17 cellular contexts compared by ENCODE assay signal in the genomic region with DNA sequence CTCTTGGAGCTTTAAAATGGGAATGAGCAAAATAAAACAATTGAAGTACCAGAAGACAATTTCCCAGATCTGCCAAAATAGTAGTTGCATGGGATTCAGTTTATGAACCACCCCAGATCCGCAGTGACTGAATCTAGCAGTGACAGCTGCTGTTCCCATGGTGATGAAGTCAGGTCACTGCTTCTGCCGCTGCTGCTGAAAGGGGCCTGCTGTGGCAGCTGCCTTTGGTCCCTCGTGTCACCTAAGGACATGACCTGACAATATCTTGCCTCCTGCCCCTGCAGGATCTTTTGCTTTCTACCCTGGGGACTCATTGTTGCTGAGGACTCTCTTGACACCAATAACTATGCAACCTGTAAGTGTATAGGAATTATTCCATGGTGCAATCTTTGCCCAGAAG. TPM values are rescaled to one million over a fixed set of nuclear protein-coding genes. Genes with fewer than 3 reads are reported as not detected.
A peak's percentile ranks its signal among the peaks of the same experiment; 100 is the strongest.
DNase-seq lines count a peak whose midpoint lies in the region; ATAC-seq and TF ChIP-seq lines count a peak whose summit lies in the region.
"Had no signal": no experiment of that assay in that cellular context is flagged by ENCODE, and none has a peak within 500 bp of the region (broad histone marks: within the 10 kb centered on the region; RNA-seq: fewer than 3 reads in every experiment).

No MANE protein-coding gene starts in this region.

- no peak for ATAC-seq in GM21619 (IDR thresholded peaks at IDR 0.05; ENCODE audit: unreplicated experiment)
- ATAC-seq: activated T-cell treated with anti-CD3 and anti-CD28 coated beads, Interleukin-2, amount 50 U/mL, for 4 hours; pancreas had no signal

- no peaks in the 10 kb centered on the region for H3F3A ChIP-seq in smooth muscle cell (ENCODE audit: low read depth)

- DNase-seq in NCI-H146 treated with DMSO at 0.1 percent for 48 hours (lab: John Stamatoyannopoulos, UW; ENCODE audit: unreplicated experiment) (peak; percentile 18), RPMI8226 (peak; percentile 93), mesendoderm (peak; percentile 32), ureter (ENCODE audit: low spot score) (no peak), smooth muscle cell (lab: John Stamatoyannopoulos, UW; ENCODE audit: unreplicated experiment) (no peak)
- DNase-seq: activated CD4-positive, alpha-beta T cell treated with anti-CD3 and anti-CD28 coated beads, Interleukin-2, amount 50 U/mL, for 48 hours; activated T-cell treated with anti-CD3 and anti-CD28 coated beads, Interleukin-2, amount 50 U/mL, for 4 hours; AML-193; effector CD4-positive, alpha-beta T cell; kidney; NCI-H226; OCI-M1; pancreas; small intestine had no signal

- no peak overlapping the region for H2BK15ac ChIP-seq in mesendoderm (replicated peaks; ENCODE audit: low read depth)

- H4K8ac ChIP-seq in mesendoderm (ENCODE audit: low read depth, low read length) = no peak overlapping the region

- no peak overlapping the region for H2AK5ac ChIP-seq in mesendoderm (ENCODE audit: low read length)

- TF ChIP-seq CTCF in HEK293 (tag by site-specific recombination; IDR thresholded peaks at IDR 0.05) (no peak), smooth muscle cell (IDR thresholded peaks at IDR 0.05; ENCODE audit: borderline replicate concordance, insufficient read depth, poor library complexity, severe bottlenecking) (no peak)

- H3K23ac ChIP-seq in mesendoderm (ENCODE audit: low read length) = no peak overlapping the region

- H3K56ac ChIP-seq in mesendoderm (ENCODE audit: low read length) = no peak overlapping the region

- H4K20me1 ChIP-seq in smooth muscle cell (ENCODE audit: low read depth) = no peaks in the 10 kb centered on the region

- CTCF ChIA-PET in HEK293 (lab: Yijun Ruan, JAX) = interaction anchor here (0.8 kb wide), 2 partner anchors 33 to 34 kb away, joined by 4 to 6 read pairs; partner anchors contain the start of gene OGFRL1

- POLR2A ChIA-PET in HEK293 (lab: Yijun Ruan, JAX) = no interaction called here

- H4K5ac ChIP-seq in mesendoderm (ENCODE audit: low read length) = no peak overlapping the region

- H3K4me2 ChIP-seq in mesendoderm (ENCODE audit: low read length) (no peak overlapping the region), smooth muscle cell (no peak overlapping the region)

- no peak overlapping the region for H2BK120ac ChIP-seq in mesendoderm (ENCODE audit: low read depth, low read length)

- no CpG with 5 or more reads among the region's 3 CpGs for WGBS in mesendoderm (ENCODE audit: extremely low coverage, insufficient coverage, low lambda C conversion rate)
- WGBS in smooth muscle cell (ENCODE audit: low lambda C conversion rate) = 46% methylated on average over 3 of the region's 3 CpGs

- H3K18ac ChIP-seq in mesendoderm (ENCODE audit: low read length) = no peak overlapping the region

- H3K79me2 ChIP-seq in mesendoderm (ENCODE audit: control insufficient read depth, insufficient read depth, low read length) = no peaks in the 10 kb centered on the region
- H3K79me2 ChIP-seq in smooth muscle cell (ENCODE audit: low read depth) = no peaks in the 10 kb centered on the region

- H3K9ac ChIP-seq in mesendoderm (ENCODE audit: low read length) = no peak overlapping the region
- no peak overlapping the region for H3K9ac ChIP-seq in smooth muscle cell (ENCODE audit: low read depth)

- H3K27me3 ChIP-seq in mesendoderm (ENCODE audit: insufficient read depth, low read length, poor library complexity) = no peaks in the 10 kb centered on the region
- H3K27me3 ChIP-seq in smooth muscle cell (ENCODE audit: low read depth) = no peaks in the 10 kb centered on the region
- H3K27me3 ChIP-seq: pancreas had no signal

- no peak overlapping the region for H3K4ac ChIP-seq in mesendoderm (ENCODE audit: low read depth, low read length)

- H2BK5ac ChIP-seq in mesendoderm (ENCODE audit: low read length) = no peak overlapping the region

- no peak overlapping the region for H3K4me3 ChIP-seq in HEK293 (ENCODE audit: low read depth, low read length)
- H3K4me3 ChIP-seq in mesendoderm (ENCODE audit: low read length) = no peak overlapping the region
- no peak overlapping the region for H3K4me3 ChIP-seq in smooth muscle cell
- H3K4me3 ChIP-seq: pancreas, thoracic aorta had no signal

- H3K27ac ChIP-seq in HEK293 (ENCODE audit: extremely low read depth, low read depth, low read length) = no peak overlapping the region
- no peak overlapping the region for H3K27ac ChIP-seq in mesendoderm (ENCODE audit: low read depth, low read length)
- H3K27ac ChIP-seq in smooth muscle cell (ENCODE audit: low read depth) = no peak overlapping the region
- H3K27ac ChIP-seq: pancreas, thoracic aorta had no signal

- no peak overlapping the region for H2AFZ ChIP-seq in smooth muscle cell (ENCODE audit: low read depth)

- H3K9me3 ChIP-seq in HEK293 (ENCODE audit: control insufficient read depth, insufficient read depth, low read depth, low read length) = no peaks in the 10 kb centered on the region
- H3K9me3 ChIP-seq in smooth muscle cell (replicated peaks; ENCODE audit: low read depth) = no peaks in the 10 kb centered on the region
- H3K9me3 ChIP-seq: pancreas, thoracic aorta had no signal

- H3K79me1 ChIP-seq in mesendoderm (ENCODE audit: low read length) = no peaks in the 10 kb centered on the region

- H3K36me3 ChIP-seq in HEK293 (ENCODE audit: control insufficient read depth in 2 of 2, insufficient read depth in 1 of 2, low read length in 2 of 2) (no peaks in the 10 kb centered on the region), mesendoderm (ENCODE audit: control insufficient read depth, insufficient read depth, low read length) (no peaks in the 10 kb centered on the region), smooth muscle cell (ENCODE audit: low read depth) (no peaks in the 10 kb centered on the region)
- H3K36me3 ChIP-seq: pancreas, thoracic aorta had no signal

- H3K4me1 ChIP-seq in HEK293 (ENCODE audit: control insufficient read depth, insufficient read depth, low read length) (no peaks in the 10 kb centered on the region), mesendoderm (ENCODE audit: control insufficient read depth, low read depth, low read length) (no peaks in the 10 kb centered on the region), smooth muscle cell (ENCODE audit: low read depth) (no peaks in the 10 kb centered on the region)
- H3K4me1 ChIP-seq: pancreas had no signal

TF ChIP-seq in HEK293, 187 proteins besides CTCF, POLR2A, EP300 and RAD21:
- TF ChIP-seq TCF7L2 (IDR thresholded peaks at IDR 0.05; ENCODE audit: borderline replicate concordance, low read depth, low read length) (no peak), MYNN (tag by site-specific recombination; IDR thresholded peaks at IDR 0.05; ENCODE audit: borderline replicate concordance) (peak; percentile 77)

RNA-seq across cellular contexts. Expression of gene OGFRL1, which starts 34.3 kb away (rescaled TPM):
- polyA plus RNA-seq in mesendoderm (2013, experiment 1 of 2) = 5.6 TPM
- polyA plus RNA-seq in mesendoderm (2013, experiment 2 of 2) = 5.9 TPM
- total RNA-seq in ureter (9.4 TPM), smooth muscle cell (56.4 and 77.5 TPM in 2 replicates)
- 16.5 and 20.7 TPM in 2 replicates for polyA plus RNA-seq in smooth muscle cell

Comparison
In these comparisons a context has a peak if more than half of its experiments do, and no peak if none do; other contexts are left out.
1. DNase-seq: peak in NCI-H146 treated with DMSO at 0.1 percent for 48 hours (single experiment), RPMI8226 (single experiment) and mesendoderm (single experiment); none in ureter (single experiment) and smooth muscle cell (single experiment).